Comparison of ENCODE assay signal across 19 cellular contexts in genomic region chr17:19369107-19369778, GRCh38. TPM values are rescaled to one million over a fixed set of nuclear protein-coding genes. Genes with fewer than 3 reads are reported as not detected.
A peak's percentile ranks its signal among the peaks of the same experiment; 100 is the strongest.
DNase-seq lines count a peak whose midpoint lies in the region; ATAC-seq and FAIRE-seq lines count a peak whose summit lies in the region.
"Had no signal": no experiment of that assay in that cellular context is flagged by ENCODE, and none has a peak within 500 bp of the region (broad histone marks: within the 10 kb centered on the region; RNA-seq: fewer than 3 reads in every experiment).

No MANE protein-coding gene starts in this region.

- no peak for FAIRE-seq in GM19239 (lab: Jason Lieb, UNC)
- FAIRE-seq: keratinocyte, TTC549 had no signal

- no peaks in the 10 kb centered on the region for H3K36me3 Mint-ChIP-seq in stimulated activated naive CD8-positive, alpha-beta T cell treated with anti-CD3 and anti-CD28 coated beads, Interleukin-15, Interleukin-2, amounts not matched to agents 100 ng/mL and 50 ng/mL, for 24 hours (ENCODE audit: low read depth)
- H3K36me3 Mint-ChIP-seq in activated naive CD8-positive, alpha-beta T cell treated with anti-CD3 and anti-CD28 coated beads, Interleukin-2, amount 10 ng/mL, durations not matched to agents 7 days and 5 days, result no peaks in the 10 kb centered on the region
- H3K36me3 Mint-ChIP-seq: mesothelial cell of epicardium had no signal

- peaks cover 11 to 17% of the 10 kb centered on the region in 2 donors for H3K4me1 ChIP-seq in mucosa of rectum (ENCODE audit: control insufficient read depth in 2 of 2, insufficient read depth in 2 of 2, low read length in 2 of 2)

- H3K27me3 Mint-ChIP-seq in stimulated activated naive CD8-positive, alpha-beta T cell treated with anti-CD3 and anti-CD28 coated beads, Interleukin-15, Interleukin-2, amounts not matched to agents 100 ng/mL and 50 ng/mL, for 24 hours, result no peaks in the 10 kb centered on the region
- peaks cover 15% of the 10 kb centered on the region for H3K27me3 Mint-ChIP-seq in activated naive CD8-positive, alpha-beta T cell treated with anti-CD3 and anti-CD28 coated beads, Interleukin-2, amount 10 ng/mL, durations not matched to agents 7 days and 5 days

- peak overlapping the region; percentile 0 for H3K27ac Mint-ChIP-seq in stimulated activated naive CD8-positive, alpha-beta T cell treated with anti-CD3 and anti-CD28 coated beads, Interleukin-15, Interleukin-2, amounts not matched to agents 100 ng/mL and 50 ng/mL, for 24 hours
- H3K27ac Mint-ChIP-seq in activated naive CD8-positive, alpha-beta T cell treated with anti-CD3 and anti-CD28 coated beads, Interleukin-2, amount 10 ng/mL, durations not matched to agents 7 days and 5 days, result no peak overlapping the region
- H3K27ac Mint-ChIP-seq: mesothelial cell of epicardium had no signal

- H3K4me3 Mint-ChIP-seq in stimulated activated naive CD8-positive, alpha-beta T cell treated with anti-CD3 and anti-CD28 coated beads, Interleukin-15, Interleukin-2, amounts not matched to agents 100 ng/mL and 50 ng/mL, for 24 hours, result no peak overlapping the region
- peak overlapping the region; percentile 59 for H3K4me3 Mint-ChIP-seq in activated naive CD8-positive, alpha-beta T cell treated with anti-CD3 and anti-CD28 coated beads, Interleukin-2, amount 10 ng/mL, durations not matched to agents 7 days and 5 days
- H3K4me3 Mint-ChIP-seq: mesothelial cell of epicardium had no signal

- peaks cover 37% of the 10 kb centered on the region for H3K4me1 Mint-ChIP-seq in stimulated activated naive CD8-positive, alpha-beta T cell treated with anti-CD3 and anti-CD28 coated beads, Interleukin-15, Interleukin-2, amounts not matched to agents 100 ng/mL and 50 ng/mL, for 24 hours (ENCODE audit: low read depth)
- peaks cover 36% of the 10 kb centered on the region for H3K4me1 Mint-ChIP-seq in activated naive CD8-positive, alpha-beta T cell treated with anti-CD3 and anti-CD28 coated beads, Interleukin-2, amount 10 ng/mL, durations not matched to agents 7 days and 5 days

- H3K4me3 ChIP-seq in mucosa of rectum (ENCODE audit: low read length in 2 of 2), result no peak overlapping the region
- H3K4me3 ChIP-seq: cardiac muscle cell had no signal

- H3K9ac ChIP-seq in mucosa of rectum (ENCODE audit: low read depth in 1 of 2, low read length in 2 of 2), result no peak overlapping the region

- no peaks in the 10 kb centered on the region for H3K9me3 ChIP-seq in mucosa of rectum (ENCODE audit: control insufficient read depth in 2 of 2, low read length in 2 of 2)

- no peak for DNase-seq in stimulated activated naive CD8-positive, alpha-beta T cell treated with anti-CD3 and anti-CD28 coated beads, Interleukin-15, Interleukin-2, amounts not matched to agents 100 U/mL and 50 U/mL, for 24 hours
- no peak for DNase-seq in activated naive CD8-positive, alpha-beta T cell treated with anti-CD3 and anti-CD28 coated beads, Interleukin-2, amount 10 ng/mL, durations not matched to agents 7 days and 5 days
- DNase-seq in NCI-H748 treated with DMSO at 0.1 percent for 48 hours (lab: John Stamatoyannopoulos, UW) (no peak), GM19239 (ENCODE audit: insufficient read length, low spot score) (no peak), COLO829 (ENCODE audit: low spot score) (no peak)
- DNase-seq: activated CD4-positive, alpha-beta T cell treated with anti-CD3 and anti-CD28 coated beads for 48 hours; AML-193; NCI-H2081 treated with DMSO at 0.1 percent for 48 hours; NCI-H526 treated with DMSO at 0.1 percent for 48 hours; occipital lobe; OCI-M1; stimulated activated CD4-positive, alpha-beta T cell treated with anti-CD3 and anti-CD28 coated beads, Interleukin-1b, Interleukin-23, amount 100 ng/mL, for 48 hours; substantia nigra had no signal

- no peaks in the 10 kb centered on the region for H3K27me3 ChIP-seq in mucosa of rectum (ENCODE audit: control insufficient read depth in 2 of 2, insufficient read depth in 2 of 2, low read length in 2 of 2)
- H3K27me3 ChIP-seq: cardiac muscle cell had no signal

- no peaks in the 10 kb centered on the region for H3K9me3 Mint-ChIP-seq in stimulated activated naive CD8-positive, alpha-beta T cell treated with anti-CD3 and anti-CD28 coated beads, Interleukin-15, Interleukin-2, amounts not matched to agents 100 ng/mL and 50 ng/mL, for 24 hours
- H3K9me3 Mint-ChIP-seq in activated naive CD8-positive, alpha-beta T cell treated with anti-CD3 and anti-CD28 coated beads, Interleukin-2, amount 10 ng/mL, durations not matched to agents 7 days and 5 days, result no peaks in the 10 kb centered on the region
- H3K9me3 Mint-ChIP-seq: mesothelial cell of epicardium had no signal

- POLR2A ChIA-PET in activated naive CD8-positive, alpha-beta T cell treated with anti-CD3 and anti-CD28 coated beads, Interleukin-2, amount 10 ng/mL, durations not matched to agents 7 days and 5 days (lab: Charles Lee), result interaction anchor here (2.4 kb wide), 1 partner anchor 9 kb away, joined by 9 read pairs; the partner anchor contains the start of gene MAPK7

- no peaks in the 10 kb centered on the region for H3K36me3 ChIP-seq in mucosa of rectum (ENCODE audit: control insufficient read depth in 2 of 2, insufficient read depth in 2 of 2, low read length in 2 of 2)
- H3K36me3 ChIP-seq: cardiac muscle cell had no signal

- no peak for ATAC-seq in stimulated activated naive CD8-positive, alpha-beta T cell treated with anti-CD3 and anti-CD28 coated beads, Interleukin-15, Interleukin-2, amounts not matched to agents 100 U/mL and 50 U/mL, for 24 hours
- ATAC-seq in activated naive CD8-positive, alpha-beta T cell treated with anti-CD3 and anti-CD28 coated beads, Interleukin-2, amount 10 ng/mL, durations not matched to agents 7 days and 5 days (ENCODE audit: low read depth), result no peak

- peak overlapping the region; percentile 55 to 58 for H3K27ac ChIP-seq in mucosa of rectum (ENCODE audit: low read depth in 2 of 2, low read length in 2 of 2)
- H3K27ac ChIP-seq: cardiac muscle cell had no signal

RNA-seq across cellular contexts. Expression of gene B9D1, which starts 6.7 kb away (rescaled TPM):
- 1 to 10 TPM; 1.6 to 2.1 TPM for total RNA-seq in activated naive CD8-positive, alpha-beta T cell treated with anti-CD3 and anti-CD28 coated beads, Interleukin-2, amount 10 ng/mL, durations not matched to agents 7 days and 5 days

RNA-seq across cellular contexts. Expression of gene MAPK7, which starts 9.1 kb away (rescaled TPM):
- total RNA-seq in activated naive CD8-positive, alpha-beta T cell treated with anti-CD3 and anti-CD28 coated beads, Interleukin-2, amount 10 ng/mL, durations not matched to agents 7 days and 5 days, result 10 to 100 TPM; 26.8 to 27.4 TPM

RNA-seq across cellular contexts. Expression of gene MFAP4, which starts 17.7 kb away (rescaled TPM):
- not detected for total RNA-seq in activated naive CD8-positive, alpha-beta T cell treated with anti-CD3 and anti-CD28 coated beads, Interleukin-2, amount 10 ng/mL, durations not matched to agents 7 days and 5 days

RNA-seq across cellular contexts. Expression of gene RNF112, which starts 41.8 kb away (rescaled TPM):
- 1 to 10 TPM; 1.2 to 1.8 TPM for total RNA-seq in activated naive CD8-positive, alpha-beta T cell treated with anti-CD3 and anti-CD28 coated beads, Interleukin-2, amount 10 ng/mL, durations not matched to agents 7 days and 5 days
